In genomic region chr3:23106641-23107040, GRCh38 we compare ENCODE assay signal across 25 cellular contexts.
"Had no signal": no experiment of that assay in that cellular context is flagged by ENCODE, and none has a peak within 500 bp of the region (broad histone marks: within the 10 kb centered on the region; RNA-seq: fewer than 3 reads in every experiment).

No MANE protein-coding gene starts in this region.

- H3K4me1 Mint-ChIP-seq: stimulated activated naive CD8-positive, alpha-beta T cell treated with anti-CD3 and anti-CD28 coated beads, Interleukin-15, amount 100 ng/mL, for 72 hours had no signal

- H3K27me3 ChIP-seq: esophagus squamous epithelium, gastroesophageal sphincter, neutrophil, right atrium auricular region, sigmoid colon, testis, tibial nerve, upper lobe of right lung, vagina had no signal

- H3K27ac Mint-ChIP-seq: effector memory CD8-positive, alpha-beta T cell; nephron; stimulated activated naive CD8-positive, alpha-beta T cell treated with anti-CD3 and anti-CD28 coated beads, Interleukin-15, amount 100 ng/mL, for 72 hours had no signal

- DNase-seq: effector memory CD8-positive, alpha-beta T cell; esophagus squamous epithelium; foreskin fibroblast; glutamatergic neuron; kidney; left colon; left ventricle myocardium superior; mesenchymal stem cell; naive B cell; posterior cingulate gyrus; sigmoid colon; stimulated activated CD4-positive, alpha-beta T cell treated with anti-CD3 and anti-CD28 coated beads, Interleukin-2, amount 100 ng/mL, for 24 hours; stimulated activated CD4-positive, alpha-beta T cell treated with anti-CD3 and anti-CD28 coated beads, Interleukin-4, amount 100 ng/mL, for 4 hours; stimulated activated naive B cell treated with anti-CD40 and anti-IgM and Interleukin-4, amounts not matched to agents 10 μg/mL and 1 μg/mL and 100 μg/mL, for 72 hours; stimulated activated naive CD8-positive, alpha-beta T cell treated with anti-CD3 and anti-CD28 coated beads, Interleukin-15, amount 100 ng/mL, for 72 hours; testis; upper lobe of right lung had no signal

- H3K27me3 Mint-ChIP-seq: effector memory CD8-positive, alpha-beta T cell; naive B cell; stimulated activated naive B cell treated with anti-CD40 and anti-IgM and Interleukin-4, amounts not matched to agents 10 μg/mL and 1 μg/mL and 100 μg/mL, for 72 hours; stimulated activated naive CD8-positive, alpha-beta T cell treated with anti-CD3 and anti-CD28 coated beads, Interleukin-15, amount 100 ng/mL, for 72 hours had no signal

- H3K4me3 ChIP-seq: esophagus squamous epithelium, gastroesophageal sphincter, lung, right atrium auricular region, sigmoid colon, skin epidermis, testis, tibial nerve, upper lobe of right lung, vagina had no signal

- ATAC-seq: effector memory CD8-positive, alpha-beta T cell; gastroesophageal sphincter; left colon; left ventricle myocardium superior; stimulated activated naive B cell treated with anti-CD40 and anti-IgM and Interleukin-4, amounts not matched to agents 10 μg/mL and 1 μg/mL and 100 μg/mL, for 72 hours; stimulated activated naive CD8-positive, alpha-beta T cell treated with anti-CD3 and anti-CD28 coated beads, Interleukin-15, amount 100 ng/mL, for 72 hours; upper lobe of right lung had no signal

- H3K9me3 ChIP-seq: esophagus squamous epithelium, gastroesophageal sphincter, neutrophil, right atrium auricular region, sigmoid colon, testis, upper lobe of right lung, vagina had no signal

- H3K27ac ChIP-seq: esophagus squamous epithelium, gastroesophageal sphincter, neutrophil, right atrium auricular region, sigmoid colon, skin epidermis, testis, tibial nerve, upper lobe of right lung, vagina had no signal

- H3K9me3 Mint-ChIP-seq: nephron; stimulated activated naive CD8-positive, alpha-beta T cell treated with anti-CD3 and anti-CD28 coated beads, Interleukin-15, amount 100 ng/mL, for 72 hours had no signal

- H3K4me3 Mint-ChIP-seq: effector memory CD8-positive, alpha-beta T cell; naive B cell; nephron; stimulated activated naive B cell treated with anti-CD40 and anti-IgM and Interleukin-4, amounts not matched to agents 10 μg/mL and 1 μg/mL and 100 μg/mL, for 72 hours; stimulated activated naive CD8-positive, alpha-beta T cell treated with anti-CD3 and anti-CD28 coated beads, Interleukin-15, amount 100 ng/mL, for 72 hours had no signal

- H3K4me1 ChIP-seq: esophagus squamous epithelium, gastroesophageal sphincter, right atrium auricular region, sigmoid colon, testis, upper lobe of right lung, vagina had no signal

- FAIRE-seq: kidney had no signal

- H3K36me3 Mint-ChIP-seq: naive B cell; stimulated activated naive B cell treated with anti-CD40 and anti-IgM and Interleukin-4, amounts not matched to agents 10 μg/mL and 1 μg/mL and 100 μg/mL, for 72 hours had no signal

- H3K36me3 ChIP-seq: esophagus squamous epithelium, gastroesophageal sphincter, neutrophil, right atrium auricular region, sigmoid colon, tibial nerve, upper lobe of right lung, vagina had no signal
